1 cellular context compared by ENCODE assay signal in genomic region chr2:11370377-11371098, GRCh38.
TF ChIP-seq lines count a peak whose summit lies in the region.

No MANE protein-coding gene starts in this region.

TF ChIP-seq in SK-N-SH treated with all-trans-retinoic acid at 6 μM for 48 hours, 23 proteins besides CTCF, POLR2A, EP300 and RAD21 (continued from another document):
- TF ChIP-seq GLIS3 (CRISPR knock-in tag; IDR thresholded peaks at IDR 0.05) = no peak
- no peak for TF ChIP-seq TCF4 (CRISPR knock-in tag; IDR thresholded peaks at IDR 0.05; ENCODE audit: borderline replicate concordance)
- TF ChIP-seq ISL1 (CRISPR knock-in tag; IDR thresholded peaks at IDR 0.05) = no peak
- TF ChIP-seq ZNF8 (CRISPR knock-in tag; IDR thresholded peaks at IDR 0.05) = no peak
- no peak for TF ChIP-seq PATZ1 (CRISPR knock-in tag; IDR thresholded peaks at IDR 0.05; ENCODE audit: borderline replicate concordance)
- TF ChIP-seq ESRRG (CRISPR knock-in tag; IDR thresholded peaks at IDR 0.05) = no peak
- TF ChIP-seq CREB5 (CRISPR knock-in tag; IDR thresholded peaks at IDR 0.05; ENCODE audit: low read depth) = no peak
- no peak for TF ChIP-seq ZNF70 (CRISPR knock-in tag; IDR thresholded peaks at IDR 0.05)
